8 cellular contexts compared by ENCODE assay signal in the genomic region with DNA sequence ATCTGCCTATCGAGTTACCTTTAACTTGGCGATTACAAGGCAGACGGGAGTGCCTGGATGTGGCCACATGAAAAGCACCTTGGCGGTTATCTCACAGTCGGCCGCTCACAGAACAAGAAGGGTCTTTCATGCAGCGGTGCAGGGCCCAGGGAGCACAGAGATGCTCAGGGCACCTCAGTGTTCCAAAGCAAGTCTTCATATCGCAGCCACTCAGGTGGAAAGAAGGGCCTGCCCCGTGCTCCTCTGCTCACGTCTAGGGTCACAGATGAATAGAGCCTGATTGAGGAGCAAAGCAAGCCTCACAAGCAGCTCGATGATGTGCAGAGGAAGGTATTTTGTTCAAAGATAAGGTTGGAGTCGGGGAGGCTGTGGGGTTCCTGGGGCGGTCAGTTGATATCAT.
"Had no signal": no experiment of that assay in that cellular context is flagged by ENCODE, and none has a peak within 500 bp of the region (broad histone marks: within the 10 kb centered on the region; RNA-seq: fewer than 3 reads in every experiment).

No MANE protein-coding gene starts in this region.

- H3K4me3 ChIP-seq: GM23248, GM23338, HAP-1 had no signal

- H3K27ac Mint-ChIP-seq: GM23338, H9, HFFc6 had no signal

- H3K4me3 Mint-ChIP-seq: GM23338, H9, HFFc6 had no signal

- H3K36me3 ChIP-seq: HAP-1 had no signal

- H3K4me1 ChIP-seq: HAP-1 had no signal

- DNase-seq: GM23248, GOT3, H7, H9, HCEC 1CT, HFFc6 had no signal

- H3K27ac ChIP-seq: GM23248 had no signal
